11 cellular contexts compared by ENCODE assay signal in the genomic region with DNA sequence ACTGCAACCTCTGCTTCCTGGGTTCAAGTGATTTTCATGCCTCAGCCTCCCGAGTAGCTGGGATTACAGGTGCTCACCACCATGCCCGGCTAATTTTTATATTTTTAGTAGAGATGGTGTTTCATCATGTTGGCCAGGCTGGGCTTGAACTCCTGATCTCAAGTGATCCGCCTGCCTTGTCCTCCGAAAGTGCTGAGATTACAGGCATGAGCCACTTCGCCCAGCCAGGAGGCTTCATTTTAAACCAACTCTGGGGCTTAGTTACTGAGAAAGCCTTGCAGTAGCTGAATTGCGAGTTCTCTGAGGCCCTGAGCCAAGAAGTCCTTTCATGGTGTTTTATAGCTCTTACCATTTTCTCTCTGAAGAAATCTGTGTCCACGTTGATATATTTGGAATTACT. TPM values are rescaled to one million over a fixed set of nuclear protein-coding genes. Genes with fewer than 3 reads are reported as not detected.
"Had no signal": no experiment of that assay in that cellular context is flagged by ENCODE, and none has a peak within 500 bp of the region (broad histone marks: within the 10 kb centered on the region; RNA-seq: fewer than 3 reads in every experiment).

No MANE protein-coding gene starts in this region.

RNA-seq across cellular contexts. Expression of a gene that starts 5.0 kb away (rescaled TPM):
- total RNA-seq: subcutaneous adipose tissue, upper lobe of left lung, ureter, vagina had no signal
- polyA plus RNA-seq: naive thymus-derived CD4-positive, alpha-beta T cell had no signal

RNA-seq across cellular contexts. Expression of a gene that starts 31.3 kb away (rescaled TPM):
- total RNA-seq: naive thymus-derived CD4-positive, alpha-beta T cell; natural killer cell; progenitor cell of endocrine pancreas; pulmonary artery endothelial cell; subcutaneous adipose tissue; ureter; vagina had no signal
- polyA plus RNA-seq: naive thymus-derived CD4-positive, alpha-beta T cell; neural cell had no signal

RNA-seq across cellular contexts. Expression of a gene that starts 56.2 kb away (rescaled TPM):
- total RNA-seq: naive thymus-derived CD4-positive, alpha-beta T cell; natural killer cell; pulmonary artery endothelial cell had no signal
- polyA plus RNA-seq: naive thymus-derived CD4-positive, alpha-beta T cell had no signal

RNA-seq across cellular contexts. Expression of a gene that starts 56.3 kb away (rescaled TPM):
- total RNA-seq: naive thymus-derived CD4-positive, alpha-beta T cell; natural killer cell; right atrium auricular region; transverse colon; vagina had no signal
- polyA plus RNA-seq: naive thymus-derived CD4-positive, alpha-beta T cell had no signal
